Comparison of ENCODE assay signal across 8 cellular contexts in the genomic region with DNA sequence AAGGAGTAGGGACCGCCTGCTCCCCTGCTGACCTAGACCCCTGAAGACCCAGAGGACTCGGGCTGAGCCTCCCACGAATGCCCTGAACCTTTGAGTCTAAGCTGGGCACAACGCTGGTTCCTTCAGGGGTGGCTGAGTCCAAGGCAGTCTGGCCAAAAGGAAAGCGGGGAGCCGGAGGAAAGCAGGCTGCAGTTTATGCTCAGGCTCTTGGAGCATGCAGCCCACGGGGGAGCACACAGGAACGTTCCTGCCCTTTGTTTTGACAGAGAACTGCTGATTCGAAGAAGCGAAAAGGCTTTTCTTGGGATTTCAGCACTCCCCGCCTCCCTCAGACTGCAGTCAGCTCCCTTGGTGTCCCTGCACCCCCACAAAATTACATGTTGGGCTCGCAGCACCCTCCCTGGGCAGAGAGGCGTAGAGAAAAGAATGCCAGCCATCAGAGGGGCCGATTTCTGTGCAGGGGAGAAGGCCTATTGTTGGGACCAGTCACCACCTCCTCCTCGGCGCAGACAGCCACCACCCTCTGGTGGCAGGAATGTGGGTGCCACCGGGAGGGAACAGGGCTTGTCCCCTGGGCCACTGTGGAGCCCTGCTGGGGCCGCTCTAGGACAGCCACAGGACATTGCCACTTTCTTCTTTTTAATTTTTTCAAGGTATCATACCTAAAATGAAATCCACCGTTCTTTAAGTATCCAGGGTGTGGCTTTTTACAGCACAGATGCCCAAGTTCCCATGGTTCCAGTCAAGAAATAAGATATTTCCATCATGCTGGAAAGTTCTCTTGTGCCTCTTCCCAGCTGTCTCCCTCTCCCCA.
DNase-seq lines count a peak whose midpoint lies in the region; ATAC-seq and TF ChIP-seq lines count a peak whose summit lies in the region.

No MANE protein-coding gene starts in this region.

- H3K36me3 Mint-ChIP-seq in GM23338 (ENCODE audit: low read depth): no peaks in the 10 kb centered on the region
- H3K36me3 Mint-ChIP-seq in activated CD8-positive, alpha-beta T cell treated with anti-CD3 and anti-CD28 coated beads, Interleukin-2, amount 10 ng/mL, durations not matched to agents 7 days and 5 days (ENCODE audit: low read depth): no peaks in the 10 kb centered on the region

- no peaks in the 10 kb centered on the region for H3K27me3 ChIP-seq in GM23338 (ENCODE audit: insufficient read depth)
- H3K27me3 ChIP-seq in esophagus (ENCODE audit: control insufficient read depth in 1 of 2, insufficient read depth in 2 of 2, low read length in 2 of 2): no peaks in the 10 kb centered on the region

- H3K27me3 Mint-ChIP-seq in GM23338 (ENCODE audit: insufficient read depth, low read depth, poor library complexity): peaks cover 16% of the 10 kb centered on the region
- H3K27me3 Mint-ChIP-seq in activated CD8-positive, alpha-beta T cell treated with anti-CD3 and anti-CD28 coated beads, Interleukin-2, amount 10 ng/mL, durations not matched to agents 7 days and 5 days (ENCODE audit: low read depth): peaks cover 2% of the 10 kb centered on the region

- H3K4me2 ChIP-seq in GM23338: peak overlapping the region; percentile 58

- H3K27ac ChIP-seq in GM23338 (ENCODE audit: low read depth) (peak overlapping the region; percentile 83), esophagus (ENCODE audit: low read depth in 2 of 2, low read length in 1 of 2) (peak overlapping the region; percentile 5 to 59)

- WGBS in esophagus, 2 donors: 42 to 44% methylated on average over 19 of the region's 19 CpGs

- H3K9me3 ChIP-seq in esophagus (ENCODE audit: control insufficient read depth in 2 of 2, insufficient read depth in 1 of 2, low read depth in 1 of 2, low read length in 1 of 2) (no peaks in the 10 kb centered on the region), mucosa of descending colon (no peaks in the 10 kb centered on the region)

- no peak overlapping the region for H3K4me3 ChIP-seq in GM23338
- no peak overlapping the region for H3K4me3 ChIP-seq in esophagus (ENCODE audit: low read depth in 1 of 2, low read length in 2 of 2)
- no peak overlapping the region for H3K4me3 ChIP-seq in mucosa of descending colon

- peak overlapping the region; percentile 48; the same call in 2 of the 3 replicates for H3K4me3 Mint-ChIP-seq in GM23338
- H3K4me3 Mint-ChIP-seq in activated CD8-positive, alpha-beta T cell treated with anti-CD3 and anti-CD28 coated beads, Interleukin-2, amount 10 ng/mL, durations not matched to agents 7 days and 5 days: no peak overlapping the region

- DNase-seq in AG09319 (ENCODE audit: extremely low read depth, low read depth): no peak
- DNase-seq in GM23338 (ENCODE audit: low spot score): peak; percentile 92
- DNase-seq in NCI-H748 (lab: John Stamatoyannopoulos, UW; ENCODE audit: unreplicated experiment): peak; percentile 49
- DNase-seq in activated CD8-positive, alpha-beta T cell treated with anti-CD3 and anti-CD28 coated beads, Interleukin-2, amount 10 ng/mL, durations not matched to agents 7 days and 5 days: peak; percentile 64
- peak; percentile 86 to 94 (median 92) for DNase-seq in mucosa of descending colon
- peak; percentile 55 for DNase-seq in stimulated activated naive CD8-positive, alpha-beta T cell treated with anti-CD3 and anti-CD28 coated beads, Interleukin-15, Interleukin-2, amounts not matched to agents 100 U/mL and 50 U/mL, for 24 hours

- POLR2A ChIA-PET in activated CD8-positive, alpha-beta T cell treated with anti-CD3 and anti-CD28 coated beads, Interleukin-2, amount 10 ng/mL, durations not matched to agents 7 days and 5 days (lab: Charles Lee): no interaction called here

- H3K4me1 ChIP-seq in GM23338 (ENCODE audit: insufficient read depth) (peaks cover 31% of the 10 kb centered on the region), esophagus (ENCODE audit: control insufficient read depth in 2 of 2, insufficient read depth in 2 of 2, low read length in 1 of 2) (peaks cover 0 to 5% of the 10 kb centered on the region in 2 donors), mucosa of descending colon (ENCODE audit: low read depth) (peaks cover 48% of the 10 kb centered on the region)

- no peaks in the 10 kb centered on the region for H3K9me3 Mint-ChIP-seq in GM23338
- H3K9me3 Mint-ChIP-seq in activated CD8-positive, alpha-beta T cell treated with anti-CD3 and anti-CD28 coated beads, Interleukin-2, amount 10 ng/mL, durations not matched to agents 7 days and 5 days (ENCODE audit: insufficient read depth): no peaks in the 10 kb centered on the region

- H3K9me2 ChIP-seq in GM23338 (ENCODE audit: insufficient read depth): no peaks in the 10 kb centered on the region

- TF ChIP-seq CTCF in AG09319 (IDR thresholded peaks at IDR 0.05; ENCODE audit: low read depth, low read length): peak; percentile 96
- TF ChIP-seq CTCF in GM23338 (conservative IDR thresholded peaks at IDR 0.05; ENCODE audit: low read depth in 2 of 2): peak; percentile 96 to 99
- TF ChIP-seq CTCF in mucosa of descending colon (IDR thresholded peaks at IDR 0.05): peak; percentile 90

- intact Hi-C loops in mucosa of descending colon (cut with DNase I, micrococcal nuclease): loop anchor here (5.0 to 10.0 kb wide), 3 partner anchors 81 to 159 kb away; no protein-coding TSS in a partner anchor

- CTCF ChIA-PET in activated CD8-positive, alpha-beta T cell treated with anti-CD3 and anti-CD28 coated beads, Interleukin-2, amount 10 ng/mL, durations not matched to agents 7 days and 5 days (lab: Charles Lee): interaction anchor here (1.4 to 1.5 kb wide), 2 partner anchors 155 kb away, joined by 4 to 5 read pairs; no protein-coding TSS in a partner anchor

- peaks cover 40% of the 10 kb centered on the region for H3K4me1 Mint-ChIP-seq in GM23338
- no peaks in the 10 kb centered on the region for H3K4me1 Mint-ChIP-seq in activated CD8-positive, alpha-beta T cell treated with anti-CD3 and anti-CD28 coated beads, Interleukin-2, amount 10 ng/mL, durations not matched to agents 7 days and 5 days (ENCODE audit: low read depth)

- H4K20me1 ChIP-seq in GM23338 (replicated peaks; ENCODE audit: insufficient read depth): no peaks in the 10 kb centered on the region

- no peaks in the 10 kb centered on the region for H3K79me2 ChIP-seq in GM23338 (replicated peaks; ENCODE audit: insufficient read depth)

- H3K36me3 ChIP-seq in GM23338 (ENCODE audit: insufficient read depth) (no peaks in the 10 kb centered on the region), esophagus (ENCODE audit: control insufficient read depth in 2 of 2, insufficient read depth in 2 of 2, low read length in 1 of 2) (no peaks in the 10 kb centered on the region), mucosa of descending colon (ENCODE audit: low read depth) (no peaks in the 10 kb centered on the region)

- H2AFZ ChIP-seq in GM23338: peak overlapping the region; percentile 87

- ATAC-seq in GM23338 (peak; percentile 84), mucosa of descending colon (peak; percentile 81), HG03135 (IDR thresholded peaks at IDR 0.05; ENCODE audit: unreplicated experiment) (no peak)
- ATAC-seq in activated CD8-positive, alpha-beta T cell treated with anti-CD3 and anti-CD28 coated beads, Interleukin-2, amount 10 ng/mL, durations not matched to agents 7 days and 5 days: peak; percentile 80
- ATAC-seq in stimulated activated naive CD8-positive, alpha-beta T cell treated with anti-CD3 and anti-CD28 coated beads, Interleukin-15, Interleukin-2, amounts not matched to agents 100 U/mL and 50 U/mL, for 24 hours: no peak

- peaks cover 7% of the 10 kb centered on the region for H3F3A ChIP-seq in GM23338 (replicated peaks; ENCODE audit: low read depth)

- peak overlapping the region; percentile 80; the same call in 1 of the 2 replicates for H3K27ac Mint-ChIP-seq in GM23338
- no peak overlapping the region for H3K27ac Mint-ChIP-seq in activated CD8-positive, alpha-beta T cell treated with anti-CD3 and anti-CD28 coated beads, Interleukin-2, amount 10 ng/mL, durations not matched to agents 7 days and 5 days

TF ChIP-seq in GM23338, 12 proteins besides CTCF, POLR2A, EP300 and RAD21 (continues in another document):
- TF ChIP-seq JUNB (IDR thresholded peaks at IDR 0.05; ENCODE audit: unreplicated experiment) (no peak), STAT1 (IDR thresholded peaks at IDR 0.05; ENCODE audit: unreplicated experiment) (no peak), EZH2phosphoT487 (IDR thresholded peaks at IDR 0.05; ENCODE audit: unreplicated experiment) (no peak)
- TF ChIP-seq, protein P1, sequence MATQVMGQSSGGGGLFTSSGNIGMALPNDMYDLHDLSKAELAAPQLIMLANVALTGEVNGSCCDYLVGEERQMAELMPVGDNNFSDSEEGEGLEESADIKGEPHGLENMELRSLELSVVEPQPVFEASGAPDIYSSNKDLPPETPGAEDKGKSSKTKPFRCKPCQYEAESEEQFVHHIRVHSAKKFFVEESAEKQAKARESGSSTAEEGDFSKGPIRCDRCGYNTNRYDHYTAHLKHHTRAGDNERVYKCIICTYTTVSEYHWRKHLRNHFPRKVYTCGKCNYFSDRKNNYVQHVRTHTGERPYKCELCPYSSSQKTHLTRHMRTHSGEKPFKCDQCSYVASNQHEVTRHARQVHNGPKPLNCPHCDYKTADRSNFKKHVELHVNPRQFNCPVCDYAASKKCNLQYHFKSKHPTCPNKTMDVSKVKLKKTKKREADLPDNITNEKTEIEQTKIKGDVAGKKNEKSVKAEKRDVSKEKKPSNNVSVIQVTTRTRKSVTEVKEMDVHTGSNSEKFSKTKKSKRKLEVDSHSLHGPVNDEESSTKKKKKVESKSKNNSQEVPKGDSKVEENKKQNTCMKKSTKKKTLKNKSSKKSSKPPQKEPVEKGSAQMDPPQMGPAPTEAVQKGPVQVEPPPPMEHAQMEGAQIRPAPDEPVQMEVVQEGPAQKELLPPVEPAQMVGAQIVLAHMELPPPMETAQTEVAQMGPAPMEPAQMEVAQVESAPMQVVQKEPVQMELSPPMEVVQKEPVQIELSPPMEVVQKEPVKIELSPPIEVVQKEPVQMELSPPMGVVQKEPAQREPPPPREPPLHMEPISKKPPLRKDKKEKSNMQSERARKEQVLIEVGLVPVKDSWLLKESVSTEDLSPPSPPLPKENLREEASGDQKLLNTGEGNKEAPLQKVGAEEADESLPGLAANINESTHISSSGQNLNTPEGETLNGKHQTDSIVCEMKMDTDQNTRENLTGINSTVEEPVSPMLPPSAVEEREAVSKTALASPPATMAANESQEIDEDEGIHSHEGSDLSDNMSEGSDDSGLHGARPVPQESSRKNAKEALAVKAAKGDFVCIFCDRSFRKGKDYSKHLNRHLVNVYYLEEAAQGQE (IDR thresholded peaks at IDR 0.05; ENCODE audit: unreplicated experiment): no peak

Comparison
In these comparisons a context has a peak if more than half of its experiments do, and no peak if none do; other contexts are left out.
1. ATAC-seq: peak in GM23338 (single experiment), activated CD8-positive, alpha-beta T cell treated with anti-CD3 and anti-CD28 coated beads, Interleukin-2, amount 10 ng/mL, durations not matched to agents 7 days and 5 days (single experiment) and mucosa of descending colon (single experiment); none in stimulated activated naive CD8-positive, alpha-beta T cell treated with anti-CD3 and anti-CD28 coated beads, Interleukin-15, Interleukin-2, amounts not matched to agents 100 U/mL and 50 U/mL, for 24 hours (single experiment) and HG03135 (single experiment).
2. Peak in every context shown above with its lines, with median percentiles within 50 percentile points of each other: CTCF ChIP-seq.